ENCODE assay signal across 26 cellular contexts in the genomic region with DNA sequence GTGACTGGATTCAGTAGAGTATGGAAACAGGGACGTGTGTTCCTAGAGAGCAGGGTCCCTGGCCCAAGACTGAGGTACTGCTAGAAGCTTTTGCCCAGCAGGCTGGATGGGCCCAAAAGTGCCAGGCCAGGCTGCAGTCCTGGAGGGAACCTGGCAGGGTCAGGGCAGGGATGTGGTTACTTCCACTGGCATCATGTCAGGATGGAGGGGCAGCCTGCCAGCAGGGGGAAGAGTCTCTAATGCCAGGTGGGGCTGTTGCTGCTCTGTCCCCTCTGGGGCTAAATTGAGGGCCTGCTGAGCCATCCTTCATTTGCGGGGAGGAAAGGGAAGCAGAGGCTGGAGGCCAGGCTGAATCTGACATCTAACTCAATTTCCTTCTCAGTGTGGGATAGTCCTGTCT.
"Had no signal": no experiment of that assay in that cellular context is flagged by ENCODE, and none has a peak within 500 bp of the region (broad histone marks: within the 10 kb centered on the region; RNA-seq: fewer than 3 reads in every experiment).

No MANE protein-coding gene starts in this region.

- H3K9me3 ChIP-seq: mucosa of descending colon, neutrophil, stomach, transverse colon had no signal

- ATAC-seq: activated CD8-positive, alpha-beta T cell treated with anti-CD3 and anti-CD28 coated beads for 36 hours; activated naive CD8-positive, alpha-beta T cell treated with anti-CD3 and anti-CD28 coated beads, Interleukin-2, amount 50 U/mL, for 24 hours; activated T-cell treated with anti-CD3 and anti-CD28 coated beads, Interleukin-2, amount 50 U/mL, for 4 hours; left cardiac atrium; left ventricle myocardium superior; mucosa of descending colon; natural killer cell treated with Interleukin-12 subunit alpha and Interleukin-12 subunit beta and Interleukin-15 and Interleukin-18, amount 100 ng/mL, for 72 hours; stimulated activated naive B cell treated with anti-CD40 and anti-IgM and Interleukin-4, amounts not matched to agents 10 μg/mL and 1 μg/mL and 100 μg/mL, for 72 hours had no signal

- H3K4me1 Mint-ChIP-seq: activated naive CD4-positive, alpha-beta T cell treated with anti-CD3 and anti-CD28 coated beads, Interleukin-2, amount 50 U/mL, for 24 hours; central memory CD8-positive, alpha-beta T cell had no signal

- H3K27ac ChIP-seq: epithelial cell of prostate, neutrophil, stomach, transverse colon had no signal

- H3K27me3 Mint-ChIP-seq: activated CD4-positive, alpha-beta T cell treated with anti-CD3 and anti-CD28 coated beads, Interleukin-2, amount 10 ng/mL, durations not matched to agents 7 days and 5 days; activated CD8-positive, alpha-beta T cell treated with anti-CD3 and anti-CD28 coated beads for 36 hours; activated naive CD4-positive, alpha-beta T cell treated with anti-CD3 and anti-CD28 coated beads, Interleukin-2, amount 50 U/mL, for 24 hours; activated naive CD8-positive, alpha-beta T cell treated with anti-CD3 and anti-CD28 coated beads, Interleukin-2, amount 50 U/mL, for 24 hours; central memory CD8-positive, alpha-beta T cell; natural killer cell treated with Interleukin-12 subunit alpha and Interleukin-12 subunit beta and Interleukin-15 and Interleukin-18, amount 100 ng/mL, for 72 hours; progenitor cell of endocrine pancreas; stimulated activated naive B cell treated with anti-CD40 and anti-IgM and Interleukin-4, amounts not matched to agents 10 μg/mL and 1 μg/mL and 100 μg/mL, for 72 hours had no signal

- DNase-seq: activated CD4-positive, alpha-beta T cell treated with anti-CD3 and anti-CD28 coated beads for 1 hour; activated CD4-positive, alpha-beta T cell treated with anti-CD3 and anti-CD28 coated beads, Interleukin-2, amount 10 ng/mL, durations not matched to agents 7 days and 5 days; activated CD8-positive, alpha-beta T cell treated with anti-CD3 and anti-CD28 coated beads for 36 hours; activated naive CD8-positive, alpha-beta T cell treated with anti-CD3 and anti-CD28 coated beads, Interleukin-2, amount 50 U/mL, for 24 hours; activated T-cell treated with anti-CD3 and anti-CD28 coated beads, Interleukin-2, amount 50 U/mL, for 4 hours; dermis blood vessel endothelial cell; effector CD4-positive, alpha-beta T cell; left cardiac atrium; left ventricle myocardium superior; mucosa of descending colon; retina; stimulated activated CD4-positive, alpha-beta T cell treated with anti-CD3 and anti-CD28 coated beads, Interleukin-1b, Interleukin-23, amount 100 ng/mL, for 48 hours; stimulated activated CD4-positive, alpha-beta T cell treated with anti-CD3 and anti-CD28 coated beads, Interleukin-4, amount 100 ng/mL, for 4 hours; stimulated activated CD8-positive, alpha-beta memory T cell treated with anti-CD3 and anti-CD28 coated beads, Interleukin-4, amount 100 ng/mL, for 48 hours; stimulated activated naive B cell treated with anti-CD40 and anti-IgM and Interleukin-4, amounts not matched to agents 10 μg/mL and 1 μg/mL and 100 μg/mL, for 72 hours; stomach; T-helper 2 cell; transverse colon had no signal

- H3K36me3 ChIP-seq: neutrophil, transverse colon had no signal

- H3K4me3 Mint-ChIP-seq: activated CD4-positive, alpha-beta T cell treated with anti-CD3 and anti-CD28 coated beads, Interleukin-2, amount 10 ng/mL, durations not matched to agents 7 days and 5 days; activated CD8-positive, alpha-beta T cell treated with anti-CD3 and anti-CD28 coated beads for 36 hours; activated naive CD4-positive, alpha-beta T cell treated with anti-CD3 and anti-CD28 coated beads, Interleukin-2, amount 50 U/mL, for 24 hours; activated naive CD8-positive, alpha-beta T cell treated with anti-CD3 and anti-CD28 coated beads, Interleukin-2, amount 50 U/mL, for 24 hours; activated T-cell treated with anti-CD3 and anti-CD28 coated beads, Interleukin-2, amount 50 U/mL, for 4 hours; central memory CD8-positive, alpha-beta T cell; natural killer cell treated with Interleukin-12 subunit alpha and Interleukin-12 subunit beta and Interleukin-15 and Interleukin-18, amount 100 ng/mL, for 72 hours; stimulated activated naive B cell treated with anti-CD40 and anti-IgM and Interleukin-4, amounts not matched to agents 10 μg/mL and 1 μg/mL and 100 μg/mL, for 72 hours had no signal

- H3K27ac Mint-ChIP-seq: activated CD4-positive, alpha-beta T cell treated with anti-CD3 and anti-CD28 coated beads, Interleukin-2, amount 10 ng/mL, durations not matched to agents 7 days and 5 days; activated CD8-positive, alpha-beta T cell treated with anti-CD3 and anti-CD28 coated beads for 36 hours; activated naive CD4-positive, alpha-beta T cell treated with anti-CD3 and anti-CD28 coated beads, Interleukin-2, amount 50 U/mL, for 24 hours; activated naive CD8-positive, alpha-beta T cell treated with anti-CD3 and anti-CD28 coated beads, Interleukin-2, amount 50 U/mL, for 24 hours; activated T-helper 2 cell treated with anti-CD3 and anti-CD28 coated beads, Interferon-gamma antibody, Interleukin-2, Interleukin-4, amounts not matched to agents 10 μg/mL and 5 μg/mL and 100 μg/mL, durations not matched to agents 14 hours and 24 hours and 36 hours; natural killer cell treated with Interleukin-12 subunit alpha and Interleukin-12 subunit beta and Interleukin-15 and Interleukin-18, amount 100 ng/mL, for 72 hours; progenitor cell of endocrine pancreas; stimulated activated naive B cell treated with anti-CD40 and anti-IgM and Interleukin-4, amounts not matched to agents 10 μg/mL and 1 μg/mL and 100 μg/mL, for 72 hours had no signal

- H3K4me2 ChIP-seq: smooth muscle cell had no signal

- H3K9me3 Mint-ChIP-seq: activated CD4-positive, alpha-beta T cell treated with anti-CD3 and anti-CD28 coated beads, Interleukin-2, amount 10 ng/mL, durations not matched to agents 7 days and 5 days; activated CD8-positive, alpha-beta T cell treated with anti-CD3 and anti-CD28 coated beads for 36 hours; activated naive CD4-positive, alpha-beta T cell treated with anti-CD3 and anti-CD28 coated beads, Interleukin-2, amount 50 U/mL, for 24 hours; activated naive CD8-positive, alpha-beta T cell treated with anti-CD3 and anti-CD28 coated beads, Interleukin-2, amount 50 U/mL, for 24 hours; activated T-cell treated with anti-CD3 and anti-CD28 coated beads, Interleukin-2, amount 50 U/mL, for 4 hours; activated T-helper 2 cell treated with anti-CD3 and anti-CD28 coated beads, Interferon-gamma antibody, Interleukin-2, Interleukin-4, amounts not matched to agents 10 μg/mL and 5 μg/mL and 100 μg/mL, durations not matched to agents 14 hours and 24 hours and 36 hours; central memory CD8-positive, alpha-beta T cell; natural killer cell treated with Interleukin-12 subunit alpha and Interleukin-12 subunit beta and Interleukin-15 and Interleukin-18, amount 100 ng/mL, for 72 hours; stimulated activated naive B cell treated with anti-CD40 and anti-IgM and Interleukin-4, amounts not matched to agents 10 μg/mL and 1 μg/mL and 100 μg/mL, for 72 hours had no signal

- H3K4me3 ChIP-seq: mucosa of descending colon, smooth muscle cell, stomach, transverse colon had no signal

- H3K27me3 ChIP-seq: neutrophil, stomach, transverse colon had no signal
